8 cellular contexts compared by ENCODE assay signal in the genomic region with DNA sequence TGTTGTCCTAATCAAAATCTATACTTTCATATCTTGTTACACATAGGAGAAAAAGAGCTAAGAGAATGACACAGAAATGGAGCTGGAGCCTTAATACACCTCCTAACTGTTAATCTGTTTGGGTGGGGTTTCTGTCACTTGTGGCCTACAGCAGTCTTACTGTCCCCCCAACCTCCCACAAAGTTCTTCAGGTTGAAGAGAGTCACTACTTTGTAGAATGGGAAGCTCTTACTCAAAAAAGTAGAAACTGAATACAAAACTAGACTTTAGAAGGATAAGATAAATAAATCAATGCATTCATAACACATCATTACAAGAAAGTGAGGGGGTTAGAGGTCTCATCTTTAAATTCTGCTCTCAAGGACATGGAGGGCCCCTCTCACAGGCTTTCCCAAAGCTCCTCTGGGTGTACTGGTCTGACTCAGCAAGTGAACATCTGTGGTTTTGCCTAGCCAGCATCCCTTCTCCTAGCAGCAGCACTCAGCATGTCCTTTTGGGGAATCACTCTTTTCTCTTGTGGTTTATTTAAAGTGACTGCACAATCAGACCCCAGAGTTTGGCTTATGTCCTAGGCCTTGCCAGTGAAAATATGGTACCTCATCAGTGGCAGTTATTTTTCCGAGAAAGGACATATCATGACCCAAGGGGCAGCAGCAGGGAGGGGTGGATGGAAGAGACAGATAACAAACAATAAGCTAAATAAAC. TPM values are rescaled to one million over a fixed set of nuclear protein-coding genes. Genes with fewer than 3 reads are reported as not detected.
A peak's percentile ranks its signal among the peaks of the same experiment; 100 is the strongest.
DNase-seq lines count a peak whose midpoint lies in the region; ATAC-seq and TF ChIP-seq lines count a peak whose summit lies in the region.

No MANE protein-coding gene starts in this region.

- no peaks in the 10 kb centered on the region for H3K9me3 Mint-ChIP-seq in natural killer cell

- intact Hi-C loops in natural killer cell (cut with micrococcal nuclease), result no loop called here

- peaks cover 0 to 10% of the 10 kb centered on the region in 2 donors for H3K27me3 Mint-ChIP-seq in natural killer cell (ENCODE audit: low read depth in 2 of 2)

- H3K4me3 Mint-ChIP-seq in natural killer cell, result peak overlapping the region; percentile 78

- TF ChIP-seq CTCF in natural killer cell (IDR thresholded peaks at IDR 0.05), result no peak

- DNase-seq in ELR (ENCODE audit: low read depth) (peak; percentile 73), M059J (ENCODE audit: low read depth) (peak; percentile 88), amniotic epithelial cell (ENCODE audit: low read depth) (peak; percentile 74), natural killer cell (no peak), NCI-H1694 treated with DMSO at 0.1 percent for 48 hours (lab: John Stamatoyannopoulos, UW) (no peak), occipital lobe (lab: John Stamatoyannopoulos, UW) (no peak), NCI-H146 treated with DMSO at 0.1 percent for 48 hours (lab: John Stamatoyannopoulos, UW; ENCODE audit: unreplicated experiment) (no peak)

- H3K27ac Mint-ChIP-seq in natural killer cell, result peak overlapping the region; percentile 50 to 84

- H3K4me1 Mint-ChIP-seq in natural killer cell, result peaks cover 5 to 19% of the 10 kb centered on the region in 2 donors

- no peaks in the 10 kb centered on the region for H3K36me3 Mint-ChIP-seq in natural killer cell

- ATAC-seq in natural killer cell (no peak), HG03439 (IDR thresholded peaks at IDR 0.05; ENCODE audit: unreplicated experiment) (no peak)

RNA-seq across cellular contexts. Expression of a gene that starts 2.0 kb away (rescaled TPM):
- 30.6 and 43.6 TPM in 2 replicates for total RNA-seq in M059J (2014; rRNA removed; shearing (Covaris generic))
- total RNA-seq in natural killer cell, result 10 to 100 TPM; 19.8 to 25.6 (median 20.9) TPM
- 21.7 TPM for total RNA-seq in occipital lobe

RNA-seq across cellular contexts. Expression of a gene that starts 27.2 kb away (rescaled TPM):
- total RNA-seq in M059J (2014; rRNA removed; shearing (Covaris generic)), result 102 and 109 TPM in 2 replicates
- total RNA-seq in natural killer cell, result 10 to 100 TPM; 55.0 to 85.3 (median 69.5) TPM
- total RNA-seq in occipital lobe, result 40.4 TPM

Comparison
In these comparisons a context has a peak if more than half of its experiments do, and no peak if none do; other contexts are left out.
1. DNase-seq: peak in ELR (single experiment), M059J (single experiment) and amniotic epithelial cell (single experiment); none in natural killer cell (single experiment), NCI-H1694 treated with DMSO at 0.1 percent for 48 hours (single experiment), occipital lobe (single experiment) and NCI-H146 treated with DMSO at 0.1 percent for 48 hours (single experiment).